ENCODE assay signal across 3 cellular contexts in the genomic region with DNA sequence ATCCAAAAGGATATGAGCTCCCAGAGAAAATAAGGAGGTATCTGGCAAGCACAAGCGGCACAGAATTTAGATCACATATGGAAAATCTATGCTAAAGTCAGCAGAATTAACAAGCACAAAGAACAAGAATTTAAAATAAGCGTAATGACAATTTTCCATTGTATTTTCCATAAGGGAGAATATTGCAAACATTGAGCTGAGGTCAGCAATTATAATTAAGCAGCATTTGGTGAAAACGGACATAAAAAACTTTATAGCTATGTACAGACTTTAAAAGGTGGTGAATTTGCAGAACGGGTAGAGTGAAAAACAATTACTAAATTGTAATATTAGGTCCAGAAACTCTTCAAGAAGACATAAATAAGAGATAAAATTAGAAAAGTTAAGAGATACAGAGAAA.
TF ChIP-seq lines count a peak whose summit lies in the region.

No MANE protein-coding gene starts in this region.

TF ChIP-seq in A549, 52 proteins besides CTCF, POLR2A, EP300 and RAD21:
- TF ChIP-seq MAFK (IDR thresholded peaks at IDR 0.05; ENCODE audit: partially characterized antibody) (peak; percentile 90), MAZ (IDR thresholded peaks at IDR 0.05; ENCODE audit: borderline replicate concordance, low read depth, low read length) (no peak)

TF ChIP-seq in IMR-90, 13 proteins besides CTCF, POLR2A, EP300 and RAD21:
- TF ChIP-seq SMC3 (IDR thresholded peaks at IDR 0.05; ENCODE audit: low read depth, low read length) (no peak), RFX5 (IDR thresholded peaks at IDR 0.05; ENCODE audit: low read depth, low read length) (no peak), MAFK (IDR thresholded peaks at IDR 0.05; ENCODE audit: low read depth, low read length) (peak; percentile 94), CEBPB (IDR thresholded peaks at IDR 0.05; ENCODE audit: low read depth, low read length) (no peak), CHD1 (IDR thresholded peaks at IDR 0.05; ENCODE audit: low read depth, low read length) (no peak), MAZ (IDR thresholded peaks at IDR 0.05; ENCODE audit: borderline replicate concordance, low read depth, low read length) (no peak), MXI1 (IDR thresholded peaks at IDR 0.05; ENCODE audit: borderline replicate concordance, low read depth, low read length) (no peak)

TF ChIP-seq in H1, 55 proteins besides CTCF, POLR2A, EP300 and RAD21:
- TF ChIP-seq CBX8 (IDR thresholded peaks at IDR 0.05; ENCODE audit: borderline replicate concordance, low read depth, low read length) (no peak), MAFK (IDR thresholded peaks at IDR 0.05; ENCODE audit: low read depth, low read length) (peak; percentile 49; the same call in 1 of the 2 replicates)
